In genomic region chr1:169836198-169836597, GRCh38 we compare ENCODE assay signal across 31 cellular contexts.
"Had no signal": no experiment of that assay in that cellular context is flagged by ENCODE, and none has a peak within 500 bp of the region (broad histone marks: within the 10 kb centered on the region; RNA-seq: fewer than 3 reads in every experiment).

No MANE protein-coding gene starts in this region.

- H3K4me1 ChIP-seq: adrenal gland, ascending aorta had no signal

- H3K9me3 ChIP-seq: adrenal gland, ascending aorta had no signal

- FAIRE-seq: bronchial epithelial cell had no signal

- H3K4me3 ChIP-seq: adrenal gland, ascending aorta, cardiac muscle cell had no signal

- H3K27me3 ChIP-seq: adrenal gland, ascending aorta, cardiac muscle cell had no signal

- DNase-seq: activated B cell treated with CpG ODN at 0.5 μM for 24 hours; activated CD4-positive, alpha-beta memory T cell treated with anti-CD3 and anti-CD28 coated beads for 36 hours; activated CD4-positive, alpha-beta T cell treated with anti-CD3 and anti-CD28 coated beads for 4 hours; activated CD4-positive, alpha-beta T cell treated with anti-CD3 and anti-CD28 coated beads, Interleukin-2, amount 10 ng/mL, durations not matched to agents 24 days and 14 days; activated CD4-positive, alpha-beta T cell treated with anti-CD3 and anti-CD28 coated beads, Interleukin-2, amount 50 U/mL, for 1 hour; activated CD4-positive, alpha-beta T cell treated with anti-CD3 and anti-CD28 coated beads, Interleukin-2, amount 50 U/mL, for 4 hours; activated CD4-positive, CD25-positive, alpha-beta regulatory T cell treated with anti-CD3 and anti-CD28 coated beads, Interleukin-2, amount 50 U/mL, for 72 hours; activated CD8-positive, alpha-beta memory T cell treated with anti-CD3 and anti-CD28 coated beads, Interleukin-2, amount 50 U/mL, for 4 hours; activated CD8-positive, alpha-beta T cell treated with anti-CD3 and anti-CD28 coated beads for 36 hours; activated effector memory CD4-positive, alpha-beta T cell treated with anti-CD3 and anti-CD28 coated beads, Interleukin-2, amount 50 U/mL, for 16 hours; activated gamma-delta T cell treated with Interleukin-2 at 50 U/mL for 16 hours; activated naive CD4-positive, alpha-beta T cell; activated naive CD4-positive, alpha-beta T cell treated with anti-CD3 and anti-CD28 coated beads for 36 hours; activated naive CD4-positive, alpha-beta T cell treated with anti-CD3 and anti-CD28 coated beads, Interleukin-2, amount 50 U/mL, for 16 hours; activated naive CD8-positive, alpha-beta T cell treated with anti-CD3 and anti-CD28 coated beads for 36 hours; activated T-cell treated with anti-CD3 and anti-CD28 coated beads for 4 hours; activated T-cell treated with anti-CD3 and anti-CD28 coated beads, Interleukin-2, amount 50 U/mL, for 1 hour; activated T-cell treated with anti-CD3 and anti-CD28 coated beads, Interleukin-2, amount 50 U/mL, for 4 hours; activated T-cell treated with anti-CD3 and anti-CD28 coated beads, Interleukin-2, amount 50 U/mL, for 72 hours; amniotic stem cell; anterior cingulate cortex; caudate nucleus; cerebellar nuclear complex; T-helper 9 cell had no signal

- H3K27ac ChIP-seq: adrenal gland, ascending aorta, cardiac muscle cell, VCaP had no signal

- ATAC-seq: activated CD8-positive, alpha-beta T cell treated with anti-CD3 and anti-CD28 coated beads for 36 hours; activated naive CD4-positive, alpha-beta T cell treated with anti-CD3 and anti-CD28 coated beads, Interleukin-2, amount 50 U/mL, for 72 hours; activated T-cell treated with anti-CD3 and anti-CD28 coated beads, Interleukin-2, amount 50 U/mL, for 4 hours; activated T-cell treated with anti-CD3 and anti-CD28 coated beads, Interleukin-2, amount 50 U/mL, for 72 hours; activated T-helper 17 cell treated with anti-CD3 and anti-CD28 coated beads, Interleukin-2, amount 50 U/mL, for 72 hours had no signal

- H3K36me3 ChIP-seq: adrenal gland had no signal
